In the genomic region with DNA sequence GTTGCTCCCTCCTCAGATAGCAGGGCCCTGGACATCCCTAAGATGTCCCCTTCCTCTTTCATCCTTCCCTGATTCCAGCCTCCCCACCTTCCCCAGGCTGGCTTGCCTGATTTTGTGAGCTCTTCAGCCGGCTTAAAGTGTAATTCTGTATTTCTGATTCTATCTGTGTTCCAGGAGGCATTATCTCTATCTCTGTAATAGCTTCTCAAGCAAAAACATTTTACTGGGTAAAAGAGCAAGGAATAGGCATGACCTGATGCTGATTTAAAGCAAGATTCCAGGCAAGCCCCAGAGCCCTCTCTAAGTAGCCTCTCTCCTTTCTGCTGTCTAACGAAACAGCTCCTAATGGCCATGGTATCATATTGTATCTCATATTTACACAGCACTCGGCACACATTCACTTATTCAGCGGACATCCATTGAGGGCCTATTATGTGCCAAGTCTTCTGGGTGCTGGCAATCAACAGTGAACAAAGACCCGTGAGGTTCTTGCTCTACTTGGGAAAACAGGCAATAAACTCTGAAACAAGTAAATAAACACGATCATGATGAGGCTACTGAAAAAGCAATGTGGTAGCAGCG, we compare ENCODE assay signal across 30 cellular contexts.
A peak's percentile ranks its signal among the peaks of the same experiment; 100 is the strongest.
DNase-seq lines count a peak whose midpoint lies in the region; ATAC-seq and TF ChIP-seq lines count a peak whose summit lies in the region.
"Had no signal": no experiment of that assay in that cellular context is flagged by ENCODE, and none has a peak within 500 bp of the region (broad histone marks: within the 10 kb centered on the region; RNA-seq: fewer than 3 reads in every experiment).

No MANE protein-coding gene starts in this region.

- no peak overlapping the region for H3K4me3 ChIP-seq in mesendoderm (ENCODE audit: low read length)
- H3K4me3 ChIP-seq: gastroesophageal sphincter, left ventricle myocardium inferior, thyroid gland had no signal

- no peak overlapping the region for H3K18ac ChIP-seq in mesendoderm (ENCODE audit: low read length)

- H3K4me1 ChIP-seq in mesendoderm (ENCODE audit: control insufficient read depth, low read depth, low read length) = no peaks in the 10 kb centered on the region
- H3K4me1 ChIP-seq: gastroesophageal sphincter, left ventricle myocardium inferior, thyroid gland had no signal

- H3K4me2 ChIP-seq in mesendoderm (ENCODE audit: low read length) = no peak overlapping the region

- no peak overlapping the region for H2BK5ac ChIP-seq in mesendoderm (ENCODE audit: low read length)

- no peak overlapping the region for H3K4me3 Mint-ChIP-seq in nephron
- H3K4me3 Mint-ChIP-seq: activated CD4-positive, alpha-beta T cell treated with anti-CD3 and anti-CD28 coated beads, Interleukin-2, amount 10 ng/mL, durations not matched to agents 7 days and 5 days; activated T-cell treated with anti-CD3 and anti-CD28 coated beads, Interleukin-2, amount 50 U/mL, for 4 hours; CD8-positive, alpha-beta memory T cell; central memory CD8-positive, alpha-beta T cell; naive thymus-derived CD4-positive, alpha-beta T cell; stimulated activated naive CD8-positive, alpha-beta T cell treated with anti-CD3 and anti-CD28 coated beads, Interleukin-15, amount 100 ng/mL, for 72 hours; WTC11 had no signal

- no peak overlapping the region for H3K23ac ChIP-seq in mesendoderm (ENCODE audit: low read length)

- no peak overlapping the region for H4K8ac ChIP-seq in mesendoderm (ENCODE audit: low read depth, low read length)

- peaks cover 14% of the 10 kb centered on the region for H3K27me3 Mint-ChIP-seq in nephron (ENCODE audit: low read depth)
- H3K27me3 Mint-ChIP-seq: activated CD4-positive, alpha-beta T cell treated with anti-CD3 and anti-CD28 coated beads, Interleukin-2, amount 10 ng/mL, durations not matched to agents 7 days and 5 days; central memory CD8-positive, alpha-beta T cell had no signal

- no peak overlapping the region for H3K27ac ChIP-seq in mesendoderm (ENCODE audit: low read depth, low read length)
- H3K27ac ChIP-seq: gastroesophageal sphincter, left ventricle myocardium inferior, thyroid gland had no signal

- peak; percentile 40 for DNase-seq in DMS153 (lab: John Stamatoyannopoulos, UW)
- DNase-seq in NCI-H128 (lab: John Stamatoyannopoulos, UW; ENCODE audit: unreplicated experiment) = peak; percentile 9
- peak; percentile 54 for DNase-seq in NCI-H510A (lab: John Stamatoyannopoulos, UW)
- no peak for DNase-seq in NK-92 (lab: John Stamatoyannopoulos, UW; ENCODE audit: unreplicated experiment)
- no peak for DNase-seq in mesendoderm
- no peak for DNase-seq in stimulated activated CD4-positive, alpha-beta T cell treated with anti-CD3 and anti-CD28 coated beads, Interleukin-2, amount 100 ng/mL, for 24 hours
- DNase-seq: ACHN; activated CD4-positive, alpha-beta T cell treated with anti-CD3 and anti-CD28 coated beads, Interleukin-2, amount 10 ng/mL, durations not matched to agents 7 days and 5 days; activated naive CD4-positive, alpha-beta T cell; activated T-cell treated with anti-CD3 and anti-CD28 coated beads, Interleukin-2, amount 50 U/mL, for 4 hours; BE2C; CD8-positive, alpha-beta memory T cell; dermis blood vessel endothelial cell; DMS53; hippocampal formation; IMR-90; left ventricle myocardium inferior; midbrain; naive thymus-derived CD4-positive, alpha-beta T cell; NCI-H1092; NK-92 treated with Interleukin-12 subunit alpha and Interleukin-12 subunit beta, amount 100 ng/mL, for 24 hours; Right ventricle myocardium superior; stimulated activated CD8-positive, alpha-beta memory T cell treated with anti-CD3 and anti-CD28 coated beads, Interleukin-4, amount 100 ng/mL, for 48 hours; stimulated activated naive CD8-positive, alpha-beta T cell treated with anti-CD3 and anti-CD28 coated beads, Interleukin-15, amount 100 ng/mL, for 72 hours; thyroid gland had no signal

- no peaks in the 10 kb centered on the region for H3K36me3 Mint-ChIP-seq in nephron (ENCODE audit: low read depth)
- H3K36me3 Mint-ChIP-seq: naive thymus-derived CD4-positive, alpha-beta T cell; WTC11 had no signal

- H3K56ac ChIP-seq in mesendoderm (ENCODE audit: low read length) = no peak overlapping the region

- no CpG with 5 or more reads among the region's 7 CpGs for WGBS in mesendoderm (ENCODE audit: extremely low coverage, insufficient coverage, low lambda C conversion rate)

- H3K79me2 ChIP-seq in mesendoderm (ENCODE audit: control insufficient read depth, insufficient read depth, low read length) = no peaks in the 10 kb centered on the region

- no peaks in the 10 kb centered on the region for H3K9me3 Mint-ChIP-seq in nephron
- H3K9me3 Mint-ChIP-seq: activated CD4-positive, alpha-beta T cell treated with anti-CD3 and anti-CD28 coated beads, Interleukin-2, amount 10 ng/mL, durations not matched to agents 7 days and 5 days; activated T-cell treated with anti-CD3 and anti-CD28 coated beads, Interleukin-2, amount 50 U/mL, for 4 hours; central memory CD8-positive, alpha-beta T cell; stimulated activated naive CD8-positive, alpha-beta T cell treated with anti-CD3 and anti-CD28 coated beads, Interleukin-15, amount 100 ng/mL, for 72 hours; WTC11 had no signal

- no peak overlapping the region for H2BK120ac ChIP-seq in mesendoderm (ENCODE audit: low read depth, low read length)

- H3K27ac Mint-ChIP-seq in nephron = peak overlapping the region; percentile 43 to 57 (median 54)
- H3K27ac Mint-ChIP-seq: activated CD4-positive, alpha-beta T cell treated with anti-CD3 and anti-CD28 coated beads, Interleukin-2, amount 10 ng/mL, durations not matched to agents 7 days and 5 days; CD8-positive, alpha-beta memory T cell; naive thymus-derived CD4-positive, alpha-beta T cell; stimulated activated naive CD8-positive, alpha-beta T cell treated with anti-CD3 and anti-CD28 coated beads, Interleukin-15, amount 100 ng/mL, for 72 hours; WTC11 had no signal

- no peak overlapping the region for H2AK5ac ChIP-seq in mesendoderm (ENCODE audit: low read length)

- H2BK15ac ChIP-seq in mesendoderm (replicated peaks; ENCODE audit: low read depth) = no peak overlapping the region

- H3K4ac ChIP-seq in mesendoderm (ENCODE audit: low read depth, low read length) = no peak overlapping the region

- no peak for ATAC-seq in GM18858 (IDR thresholded peaks at IDR 0.05; ENCODE audit: unreplicated experiment)
- ATAC-seq: activated T-cell treated with anti-CD3 and anti-CD28 coated beads, Interleukin-2, amount 50 U/mL, for 4 hours; gastroesophageal sphincter; naive thymus-derived CD4-positive, alpha-beta T cell; stimulated activated naive CD8-positive, alpha-beta T cell treated with anti-CD3 and anti-CD28 coated beads, Interleukin-15, amount 100 ng/mL, for 72 hours; WTC11 had no signal

- H3K9ac ChIP-seq in mesendoderm (ENCODE audit: low read length) = no peak overlapping the region

- no peak for TF ChIP-seq CTCF in nephron (IDR thresholded peaks at IDR 0.05; ENCODE audit: unreplicated experiment in 3 of 3)

- H3K4me1 Mint-ChIP-seq in nephron = peaks cover 42% of the 10 kb centered on the region
- H3K4me1 Mint-ChIP-seq: activated CD4-positive, alpha-beta T cell treated with anti-CD3 and anti-CD28 coated beads, Interleukin-2, amount 10 ng/mL, durations not matched to agents 7 days and 5 days; CD8-positive, alpha-beta memory T cell; central memory CD8-positive, alpha-beta T cell; stimulated activated naive CD8-positive, alpha-beta T cell treated with anti-CD3 and anti-CD28 coated beads, Interleukin-15, amount 100 ng/mL, for 72 hours had no signal

- no peak overlapping the region for H4K5ac ChIP-seq in mesendoderm (ENCODE audit: low read length)

- no peaks in the 10 kb centered on the region for H3K79me1 ChIP-seq in mesendoderm (ENCODE audit: low read length)

- no peaks in the 10 kb centered on the region for H3K27me3 ChIP-seq in mesendoderm (ENCODE audit: insufficient read depth, low read length, poor library complexity)
- H3K27me3 ChIP-seq: BE2C, thyroid gland had no signal

- no peaks in the 10 kb centered on the region for H3K36me3 ChIP-seq in mesendoderm (ENCODE audit: control insufficient read depth, insufficient read depth, low read length)
- H3K36me3 ChIP-seq: BE2C, gastroesophageal sphincter, left ventricle myocardium inferior, thyroid gland had no signal

Comparison
In these comparisons a context has a peak if more than half of its experiments do, and no peak if none do; other contexts are left out.
1. DNase-seq: peak in DMS153 (single experiment), NCI-H128 (single experiment) and NCI-H510A (single experiment); none in NK-92 (single experiment), mesendoderm (single experiment) and stimulated activated CD4-positive, alpha-beta T cell treated with anti-CD3 and anti-CD28 coated beads, Interleukin-2, amount 100 ng/mL, for 24 hours (0 of 2).